Comparison of ENCODE assay signal across 1 cellular context in genomic region chr17:10683853-10684252, GRCh38.
TF ChIP-seq lines count a peak whose summit lies in the region.

No MANE protein-coding gene starts in this region.

TF ChIP-seq in WTC11, 78 proteins besides CTCF, POLR2A, EP300 and RAD21:
- TF ChIP-seq JAZF1 (CRISPR knock-in tag; IDR thresholded peaks at IDR 0.05) (no peak), SOX15 (CRISPR knock-in tag; IDR thresholded peaks at IDR 0.05) (no peak), PRDM15 (CRISPR knock-in tag; IDR thresholded peaks at IDR 0.05) (no peak), IRF2 (CRISPR knock-in tag; IDR thresholded peaks at IDR 0.05; ENCODE audit: borderline replicate concordance, low read depth) (no peak), MAX (CRISPR knock-in tag; IDR thresholded peaks at IDR 0.05) (no peak), NR3C1 (CRISPR knock-in tag; conservative IDR thresholded peaks at IDR 0.05; ENCODE audit: low read depth) (no peak)
